In the genomic region with DNA sequence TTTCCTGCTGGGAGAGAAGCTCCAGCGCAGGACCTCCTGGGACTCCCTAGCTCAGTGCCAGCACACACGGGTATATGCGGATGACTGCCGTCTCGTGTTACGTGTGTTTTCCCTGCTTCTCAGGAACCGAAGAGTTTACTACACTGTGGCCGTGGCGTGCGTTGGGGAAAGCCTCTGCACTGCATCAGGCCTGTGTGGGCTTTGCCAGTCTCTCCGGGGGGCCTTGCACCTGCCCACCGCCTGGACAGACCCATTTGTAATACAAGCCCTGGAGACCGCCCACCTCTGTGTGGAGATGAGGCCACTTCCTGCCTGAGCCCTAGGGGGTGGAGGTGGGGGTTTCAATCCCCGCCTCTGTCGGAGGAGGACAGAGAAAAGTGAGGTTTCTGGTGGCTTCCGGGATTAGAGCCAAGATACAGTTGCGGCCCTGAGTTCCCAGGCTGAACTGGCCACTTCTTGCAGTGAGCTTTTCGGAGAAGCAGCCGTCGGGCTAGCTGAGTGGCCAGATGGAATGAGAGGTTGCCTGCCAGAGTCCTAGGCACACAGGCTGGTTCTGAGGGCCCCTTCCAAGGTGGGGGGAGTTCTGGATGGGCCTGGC, we compare ENCODE assay signal across 1 cellular context.
A peak's percentile ranks its signal among the peaks of the same experiment; 100 is the strongest.
TF ChIP-seq lines count a peak whose summit lies in the region.

No MANE protein-coding gene starts in this region.

TF ChIP-seq in HEK293, 187 proteins besides CTCF, POLR2A, EP300 and RAD21 (continued from another document and continues in another):
- TF ChIP-seq ZNF157 (tag by site-specific recombination; IDR thresholded peaks at IDR 0.05) (no peak), ZNF311 (tag by site-specific recombination; IDR thresholded peaks at IDR 0.05; ENCODE audit: borderline replicate concordance) (no peak), REPIN1 (tag by site-specific recombination; IDR thresholded peaks at IDR 0.05; ENCODE audit: low read depth) (no peak), GLIS1 (tag by site-specific recombination; IDR thresholded peaks at IDR 0.05) (peak; percentile 100), ZNF792 (tag by site-specific recombination; IDR thresholded peaks at IDR 0.05) (no peak), GLI4 (tag by site-specific recombination; IDR thresholded peaks at IDR 0.05) (no peak), ZNF521 (tag by site-specific recombination; IDR thresholded peaks at IDR 0.05) (no peak), ZFP69B (tag by site-specific recombination; IDR thresholded peaks at IDR 0.05) (no peak), KLF1 (tag by site-specific recombination; IDR thresholded peaks at IDR 0.05) (no peak), ZFP3 (tag by site-specific recombination; IDR thresholded peaks at IDR 0.05; ENCODE audit: low read depth) (no peak), ZNF701 (tag by site-specific recombination; IDR thresholded peaks at IDR 0.05) (no peak), ZBTB48 (tag by site-specific recombination; IDR thresholded peaks at IDR 0.05) (no peak), ZNF510 (tag by site-specific recombination; IDR thresholded peaks at IDR 0.05; ENCODE audit: insufficient replicate concordance) (no peak), FEZF1 (tag by site-specific recombination; IDR thresholded peaks at IDR 0.05) (peak; percentile 91), ZBTB20 (tag by site-specific recombination; IDR thresholded peaks at IDR 0.05) (no peak), ZNF112 (tag by site-specific recombination; IDR thresholded peaks at IDR 0.05) (no peak), ZNF596 (tag by site-specific recombination; IDR thresholded peaks at IDR 0.05) (no peak), KLF10 (tag by site-specific recombination; IDR thresholded peaks at IDR 0.05) (no peak), IKZF3 (tag by site-specific recombination; IDR thresholded peaks at IDR 0.05) (peak; percentile 79; the same call in 1 of the 2 replicates), ZNF626 (tag by site-specific recombination; IDR thresholded peaks at IDR 0.05) (0 out of 2 replicates have a peak, but pooled peaks have one; percentile 19), ZNF837 (tag by site-specific recombination; IDR thresholded peaks at IDR 0.05) (no peak), ZNF621 (tag by site-specific recombination; IDR thresholded peaks at IDR 0.05) (no peak), BCL11A (tag by site-specific recombination; IDR thresholded peaks at IDR 0.05; ENCODE audit: low read depth) (no peak), WT1 (tag by site-specific recombination; IDR thresholded peaks at IDR 0.05) (peak; percentile 61; the same call in 1 of the 2 replicates), ZNF549 (tag by site-specific recombination; IDR thresholded peaks at IDR 0.05) (no peak), ZNF221 (tag by site-specific recombination; IDR thresholded peaks at IDR 0.05; ENCODE audit: borderline replicate concordance) (no peak), KLF7 (tag by site-specific recombination; IDR thresholded peaks at IDR 0.05; ENCODE audit: borderline replicate concordance) (no peak), ZBTB8A (tag by site-specific recombination; IDR thresholded peaks at IDR 0.05) (peak; percentile 48; the same call in 1 of the 2 replicates), ZNF776 (tag by site-specific recombination; IDR thresholded peaks at IDR 0.05; ENCODE audit: borderline replicate concordance) (no peak), ZNF335 (tag by site-specific recombination; conservative IDR thresholded peaks at IDR 0.05) (peak; percentile 82), ZSCAN30 (tag by site-specific recombination; IDR thresholded peaks at IDR 0.05) (0 out of 2 replicates have a peak, but pooled peaks have one; percentile 25), ZNF670 (tag by site-specific recombination; IDR thresholded peaks at IDR 0.05; ENCODE audit: low read depth) (no peak), ZNF544 (tag by site-specific recombination; IDR thresholded peaks at IDR 0.05) (no peak), ZNF140 (tag by site-specific recombination; IDR thresholded peaks at IDR 0.05) (no peak), ZNF777 (tag by site-specific recombination; IDR thresholded peaks at IDR 0.05; ENCODE audit: borderline replicate concordance) (no peak), ZNF341 (tag by site-specific recombination; IDR thresholded peaks at IDR 0.05; ENCODE audit: low read depth) (peak; percentile 45; the same call in 1 of the 2 replicates), ZNF660 (tag by site-specific recombination; IDR thresholded peaks at IDR 0.05) (peak; percentile 72; the same call in 1 of the 2 replicates)
- TF ChIP-seq, protein P1, sequence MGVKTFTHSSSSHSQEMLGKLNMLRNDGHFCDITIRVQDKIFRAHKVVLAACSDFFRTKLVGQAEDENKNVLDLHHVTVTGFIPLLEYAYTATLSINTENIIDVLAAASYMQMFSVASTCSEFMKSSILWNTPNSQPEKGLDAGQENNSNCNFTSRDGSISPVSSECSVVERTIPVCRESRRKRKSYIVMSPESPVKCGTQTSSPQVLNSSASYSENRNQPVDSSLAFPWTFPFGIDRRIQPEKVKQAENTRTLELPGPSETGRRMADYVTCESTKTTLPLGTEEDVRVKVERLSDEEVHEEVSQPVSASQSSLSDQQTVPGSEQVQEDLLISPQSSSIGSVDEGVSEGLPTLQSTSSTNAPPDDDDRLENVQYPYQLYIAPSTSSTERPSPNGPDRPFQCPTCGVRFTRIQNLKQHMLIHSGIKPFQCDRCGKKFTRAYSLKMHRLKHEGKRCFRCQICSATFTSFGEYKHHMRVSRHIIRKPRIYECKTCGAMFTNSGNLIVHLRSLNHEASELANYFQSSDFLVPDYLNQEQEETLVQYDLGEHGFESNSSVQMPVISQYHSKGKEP (tag by site-specific recombination; IDR thresholded peaks at IDR 0.05) = no peak
- TF ChIP-seq, protein P2, sequence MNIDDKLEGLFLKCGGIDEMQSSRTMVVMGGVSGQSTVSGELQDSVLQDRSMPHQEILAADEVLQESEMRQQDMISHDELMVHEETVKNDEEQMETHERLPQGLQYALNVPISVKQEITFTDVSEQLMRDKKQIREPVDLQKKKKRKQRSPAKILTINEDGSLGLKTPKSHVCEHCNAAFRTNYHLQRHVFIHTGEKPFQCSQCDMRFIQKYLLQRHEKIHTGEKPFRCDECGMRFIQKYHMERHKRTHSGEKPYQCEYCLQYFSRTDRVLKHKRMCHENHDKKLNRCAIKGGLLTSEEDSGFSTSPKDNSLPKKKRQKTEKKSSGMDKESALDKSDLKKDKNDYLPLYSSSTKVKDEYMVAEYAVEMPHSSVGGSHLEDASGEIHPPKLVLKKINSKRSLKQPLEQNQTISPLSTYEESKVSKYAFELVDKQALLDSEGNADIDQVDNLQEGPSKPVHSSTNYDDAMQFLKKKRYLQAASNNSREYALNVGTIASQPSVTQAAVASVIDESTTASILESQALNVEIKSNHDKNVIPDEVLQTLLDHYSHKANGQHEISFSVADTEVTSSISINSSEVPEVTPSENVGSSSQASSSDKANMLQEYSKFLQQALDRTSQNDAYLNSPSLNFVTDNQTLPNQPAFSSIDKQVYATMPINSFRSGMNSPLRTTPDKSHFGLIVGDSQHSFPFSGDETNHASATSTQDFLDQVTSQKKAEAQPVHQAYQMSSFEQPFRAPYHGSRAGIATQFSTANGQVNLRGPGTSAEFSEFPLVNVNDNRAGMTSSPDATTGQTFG (tag by site-specific recombination; IDR thresholded peaks at IDR 0.05; ENCODE audit: borderline replicate concordance) = no peak
- TF ChIP-seq, protein P3, sequence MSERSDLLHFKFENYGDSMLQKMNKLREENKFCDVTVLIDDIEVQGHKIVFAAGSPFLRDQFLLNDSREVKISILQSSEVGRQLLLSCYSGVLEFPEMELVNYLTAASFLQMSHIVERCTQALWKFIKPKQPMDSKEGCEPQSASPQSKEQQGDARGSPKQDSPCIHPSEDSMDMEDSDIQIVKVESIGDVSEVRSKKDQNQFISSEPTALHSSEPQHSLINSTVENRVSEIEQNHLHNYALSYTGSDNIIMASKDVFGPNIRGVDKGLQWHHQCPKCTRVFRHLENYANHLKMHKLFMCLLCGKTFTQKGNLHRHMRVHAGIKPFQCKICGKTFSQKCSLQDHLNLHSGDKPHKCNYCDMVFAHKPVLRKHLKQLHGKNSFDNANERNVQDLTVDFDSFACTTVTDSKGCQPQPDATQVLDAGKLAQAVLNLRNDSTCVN (tag by site-specific recombination; optimal IDR thresholded peaks at IDR 0.05) = no peak
- TF ChIP-seq, protein P4, sequence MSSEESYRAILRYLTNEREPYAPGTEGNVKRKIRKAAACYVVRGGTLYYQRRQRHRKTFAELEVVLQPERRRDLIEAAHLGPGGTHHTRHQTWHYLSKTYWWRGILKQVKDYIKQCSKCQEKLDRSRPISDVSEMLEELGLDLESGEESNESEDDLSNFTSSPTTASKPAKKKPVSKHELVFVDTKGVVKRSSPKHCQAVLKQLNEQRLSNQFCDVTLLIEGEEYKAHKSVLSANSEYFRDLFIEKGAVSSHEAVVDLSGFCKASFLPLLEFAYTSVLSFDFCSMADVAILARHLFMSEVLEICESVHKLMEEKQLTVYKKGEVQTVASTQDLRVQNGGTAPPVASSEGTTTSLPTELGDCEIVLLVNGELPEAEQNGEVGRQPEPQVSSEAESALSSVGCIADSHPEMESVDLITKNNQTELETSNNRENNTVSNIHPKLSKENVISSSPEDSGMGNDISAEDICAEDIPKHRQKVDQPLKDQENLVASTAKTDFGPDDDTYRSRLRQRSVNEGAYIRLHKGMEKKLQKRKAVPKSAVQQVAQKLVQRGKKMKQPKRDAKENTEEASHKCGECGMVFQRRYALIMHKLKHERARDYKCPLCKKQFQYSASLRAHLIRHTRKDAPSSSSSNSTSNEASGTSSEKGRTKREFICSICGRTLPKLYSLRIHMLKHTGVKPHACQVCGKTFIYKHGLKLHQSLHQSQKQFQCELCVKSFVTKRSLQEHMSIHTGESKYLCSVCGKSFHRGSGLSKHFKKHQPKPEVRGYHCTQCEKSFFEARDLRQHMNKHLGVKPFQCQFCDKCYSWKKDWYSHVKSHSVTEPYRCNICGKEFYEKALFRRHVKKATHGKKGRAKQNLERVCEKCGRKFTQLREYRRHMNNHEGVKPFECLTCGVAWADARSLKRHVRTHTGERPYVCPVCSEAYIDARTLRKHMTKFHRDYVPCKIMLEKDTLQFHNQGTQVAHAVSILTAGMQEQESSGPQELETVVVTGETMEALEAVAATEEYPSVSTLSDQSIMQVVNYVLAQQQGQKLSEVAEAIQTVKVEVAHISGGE (tag by site-specific recombination; conservative IDR thresholded peaks at IDR 0.05; ENCODE audit: low read depth) = no peak
- TF ChIP-seq, protein P5, sequence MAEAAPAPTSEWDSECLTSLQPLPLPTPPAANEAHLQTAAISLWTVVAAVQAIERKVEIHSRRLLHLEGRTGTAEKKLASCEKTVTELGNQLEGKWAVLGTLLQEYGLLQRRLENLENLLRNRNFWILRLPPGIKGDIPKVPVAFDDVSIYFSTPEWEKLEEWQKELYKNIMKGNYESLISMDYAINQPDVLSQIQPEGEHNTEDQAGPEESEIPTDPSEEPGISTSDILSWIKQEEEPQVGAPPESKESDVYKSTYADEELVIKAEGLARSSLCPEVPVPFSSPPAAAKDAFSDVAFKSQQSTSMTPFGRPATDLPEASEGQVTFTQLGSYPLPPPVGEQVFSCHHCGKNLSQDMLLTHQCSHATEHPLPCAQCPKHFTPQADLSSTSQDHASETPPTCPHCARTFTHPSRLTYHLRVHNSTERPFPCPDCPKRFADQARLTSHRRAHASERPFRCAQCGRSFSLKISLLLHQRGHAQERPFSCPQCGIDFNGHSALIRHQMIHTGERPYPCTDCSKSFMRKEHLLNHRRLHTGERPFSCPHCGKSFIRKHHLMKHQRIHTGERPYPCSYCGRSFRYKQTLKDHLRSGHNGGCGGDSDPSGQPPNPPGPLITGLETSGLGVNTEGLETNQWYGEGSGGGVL (tag by site-specific recombination; IDR thresholded peaks at IDR 0.05) = peak; percentile 34; the same call in 1 of the 2 replicates
- TF ChIP-seq, protein P6, sequence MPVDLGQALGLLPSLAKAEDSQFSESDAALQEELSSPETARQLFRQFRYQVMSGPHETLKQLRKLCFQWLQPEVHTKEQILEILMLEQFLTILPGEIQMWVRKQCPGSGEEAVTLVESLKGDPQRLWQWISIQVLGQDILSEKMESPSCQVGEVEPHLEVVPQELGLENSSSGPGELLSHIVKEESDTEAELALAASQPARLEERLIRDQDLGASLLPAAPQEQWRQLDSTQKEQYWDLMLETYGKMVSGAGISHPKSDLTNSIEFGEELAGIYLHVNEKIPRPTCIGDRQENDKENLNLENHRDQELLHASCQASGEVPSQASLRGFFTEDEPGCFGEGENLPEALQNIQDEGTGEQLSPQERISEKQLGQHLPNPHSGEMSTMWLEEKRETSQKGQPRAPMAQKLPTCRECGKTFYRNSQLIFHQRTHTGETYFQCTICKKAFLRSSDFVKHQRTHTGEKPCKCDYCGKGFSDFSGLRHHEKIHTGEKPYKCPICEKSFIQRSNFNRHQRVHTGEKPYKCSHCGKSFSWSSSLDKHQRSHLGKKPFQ (tag by site-specific recombination; IDR thresholded peaks at IDR 0.05) = peak; percentile 71; the same call in 1 of the 2 replicates
- TF ChIP-seq, protein P7, sequence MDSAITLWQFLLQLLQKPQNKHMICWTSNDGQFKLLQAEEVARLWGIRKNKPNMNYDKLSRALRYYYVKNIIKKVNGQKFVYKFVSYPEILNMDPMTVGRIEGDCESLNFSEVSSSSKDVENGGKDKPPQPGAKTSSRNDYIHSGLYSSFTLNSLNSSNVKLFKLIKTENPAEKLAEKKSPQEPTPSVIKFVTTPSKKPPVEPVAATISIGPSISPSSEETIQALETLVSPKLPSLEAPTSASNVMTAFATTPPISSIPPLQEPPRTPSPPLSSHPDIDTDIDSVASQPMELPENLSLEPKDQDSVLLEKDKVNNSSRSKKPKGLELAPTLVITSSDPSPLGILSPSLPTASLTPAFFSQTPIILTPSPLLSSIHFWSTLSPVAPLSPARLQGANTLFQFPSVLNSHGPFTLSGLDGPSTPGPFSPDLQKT (IDR thresholded peaks at IDR 0.05; ENCODE audit: borderline replicate concordance, low read depth, low read length) = no peak
- TF ChIP-seq, protein P8, sequence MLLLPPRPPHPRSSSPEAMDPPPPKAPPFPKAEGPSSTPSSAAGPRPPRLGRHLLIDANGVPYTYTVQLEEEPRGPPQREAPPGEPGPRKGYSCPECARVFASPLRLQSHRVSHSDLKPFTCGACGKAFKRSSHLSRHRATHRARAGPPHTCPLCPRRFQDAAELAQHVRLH (tag by site-specific recombination; IDR thresholded peaks at IDR 0.05) = no peak; the same call in 1 of the 2 replicates
- TF ChIP-seq, protein P9, sequence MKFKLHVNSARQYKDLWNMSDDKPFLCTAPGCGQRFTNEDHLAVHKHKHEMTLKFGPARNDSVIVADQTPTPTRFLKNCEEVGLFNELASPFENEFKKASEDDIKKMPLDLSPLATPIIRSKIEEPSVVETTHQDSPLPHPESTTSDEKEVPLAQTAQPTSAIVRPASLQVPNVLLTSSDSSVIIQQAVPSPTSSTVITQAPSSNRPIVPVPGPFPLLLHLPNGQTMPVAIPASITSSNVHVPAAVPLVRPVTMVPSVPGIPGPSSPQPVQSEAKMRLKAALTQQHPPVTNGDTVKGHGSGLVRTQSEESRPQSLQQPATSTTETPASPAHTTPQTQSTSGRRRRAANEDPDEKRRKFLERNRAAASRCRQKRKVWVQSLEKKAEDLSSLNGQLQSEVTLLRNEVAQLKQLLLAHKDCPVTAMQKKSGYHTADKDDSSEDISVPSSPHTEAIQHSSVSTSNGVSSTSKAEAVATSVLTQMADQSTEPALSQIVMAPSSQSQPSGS (tag by site-specific recombination; IDR thresholded peaks at IDR 0.05; ENCODE audit: low read depth) = 0 out of 2 replicates have a peak, but pooled peaks have one; percentile 15
